36 cellular contexts compared by ENCODE assay signal in genomic region chr4:185054876-185055275, GRCh38. TPM values are rescaled to one million over a fixed set of nuclear protein-coding genes. Genes with fewer than 3 reads are reported as not detected.
"Had no signal": no experiment of that assay in that cellular context is flagged by ENCODE, and none has a peak within 500 bp of the region (broad histone marks: within the 10 kb centered on the region; RNA-seq: fewer than 3 reads in every experiment).

No MANE protein-coding gene starts in this region.

- H3K27me3 ChIP-seq: adrenal gland, body of pancreas, breast epithelium had no signal

- H3K9me2 ChIP-seq: SK-N-SH had no signal

- FAIRE-seq: astrocyte, TTC549 had no signal

- H3K27ac ChIP-seq: adrenal gland, body of pancreas, breast epithelium, KMS-11, SJSA1 had no signal

- H3K4me3 ChIP-seq: adrenal gland, body of pancreas, breast epithelium, SJSA1 had no signal

- H3K9ac ChIP-seq: KMS-11, SK-N-SH had no signal

- H3K9me3 ChIP-seq: adrenal gland, breast epithelium, SJSA1, SK-N-SH had no signal

- H3K36me3 ChIP-seq: adrenal gland, breast epithelium, SJSA1 had no signal

- ATAC-seq: activated naive CD4-positive, alpha-beta T cell treated with anti-CD3 and anti-CD28 coated beads, Interleukin-2, amount 50 U/mL, for 72 hours; activated T-cell treated with anti-CD3 and anti-CD28 coated beads, Interleukin-2, amount 50 U/mL, for 4 hours; body of pancreas; Panc1 had no signal

- DNase-seq: activated CD4-positive, alpha-beta memory T cell treated with anti-CD3 and anti-CD28 coated beads for 36 hours; activated CD4-positive, alpha-beta T cell treated with anti-CD3 and anti-CD28 coated beads for 4 hours; activated CD4-positive, alpha-beta T cell treated with anti-CD3 and anti-CD28 coated beads, Interleukin-2, amount 50 U/mL, for 1 hour; activated CD4-positive, CD25-positive, alpha-beta regulatory T cell treated with anti-CD3 and anti-CD28 coated beads, Interleukin-2, amount 50 U/mL, for 72 hours; activated CD8-positive, alpha-beta memory T cell treated with anti-CD3 and anti-CD28 coated beads, Interleukin-2, amount 50 U/mL, for 4 hours; activated gamma-delta T cell treated with Interleukin-2 at 50 U/mL for 16 hours; activated naive CD4-positive, alpha-beta T cell treated with anti-CD3 and anti-CD28 coated beads for 36 hours; activated T-cell treated with anti-CD3 and anti-CD28 coated beads for 4 hours; activated T-cell treated with anti-CD3 and anti-CD28 coated beads, Interleukin-2, amount 50 U/mL, for 4 hours; adrenal gland; body of pancreas; MM.1S; MV-4-11; NCI-H1092; NCI-H1436 treated with DMSO at 0.1 percent for 48 hours; NCI-H1694 treated with DMSO at 0.1 percent for 48 hours; NCI-H2029; NCI-H2171 treated with DMSO at 0.1 percent for 48 hours; NCI-H2227 treated with DMSO at 0.1 percent for 48 hours; NCI-H446 treated with DMSO at 0.1 percent for 48 hours; NCI-H524; NCI-H69; NCI-H82; SHP77; SK-N-SH had no signal

- H3K4me1 ChIP-seq: adrenal gland, body of pancreas, breast epithelium, SJSA1 had no signal

- H3K4me2 ChIP-seq: KMS-11, SK-N-SH had no signal

RNA-seq across cellular contexts. Expression of gene HELT, which starts 36.6 kb away (rescaled TPM):
- total RNA-seq: activated CD4-positive, alpha-beta memory T cell treated with anti-CD3 and anti-CD28 coated beads for 36 hours; activated naive CD4-positive, alpha-beta T cell treated with anti-CD3 and anti-CD28 coated beads for 36 hours; activated naive CD4-positive, alpha-beta T cell treated with anti-CD3 and anti-CD28 coated beads, Interleukin-2, amount 50 U/mL, for 72 hours; activated T-cell treated with anti-CD3 and anti-CD28 coated beads, Interleukin-2, amount 50 U/mL, for 4 hours; activated T-helper 1 cell treated with anti-CD3 and anti-CD28 coated beads, Interleukin-12 subunit alpha, Interleukin-12 subunit beta, Interleukin-2, Interleukin-4 antibody, amounts not matched to agents 30 ng/mL and 10 ng/mL and 1 ng/mL, durations not matched to agents 14 hours and 24 hours and 36 hours; adrenal gland; astrocyte; body of pancreas; breast epithelium; cardiac septum; LHCN-M2; RPMI7951; SJSA1 had no signal
- polyA plus RNA-seq: adrenal gland, SK-N-SH had no signal
